Comparison of ENCODE assay signal across 1 cellular context in genomic region chr20:59032023-59032712, GRCh38.
TF ChIP-seq lines count a peak whose summit lies in the region.

ATP5F1E (minus strand) TSS chr20:59032335; CDS start chr20:59032251, 84 bp downstream.

TF ChIP-seq in K562, 482 proteins besides CTCF, POLR2A, EP300 and RAD21 (continued from another document):
- TF ChIP-seq ZBTB12 (CRISPR knock-in tag; IDR thresholded peaks at IDR 0.05) (peak; percentile 75), FOXP4 (CRISPR knock-in tag; IDR thresholded peaks at IDR 0.05; ENCODE audit: borderline replicate concordance) (no peak), TCF3 (CRISPR knock-in tag; IDR thresholded peaks at IDR 0.05) (peak; percentile 30; the same call in 1 of the 2 replicates), NCOA4 (IDR thresholded peaks at IDR 0.05; ENCODE audit: partially characterized antibody) (no peak), ZBTB49 (CRISPR knock-in tag; IDR thresholded peaks at IDR 0.05; ENCODE audit: borderline replicate concordance) (no peak), ASH1L (IDR thresholded peaks at IDR 0.05; ENCODE audit: borderline replicate concordance, low read depth, partially characterized antibody) (peak; percentile 68), ZNF707 (CRISPR knock-in tag; conservative IDR thresholded peaks at IDR 0.05) (peak; percentile 85), ZSCAN29 (IDR thresholded peaks at IDR 0.05) (0 out of 2 replicates have a peak, but pooled peaks have one; percentile 53), CEBPZ (IDR thresholded peaks at IDR 0.05; ENCODE audit: borderline replicate concordance, low read depth, low read length) (no peak), KHSRP (IDR thresholded peaks at IDR 0.05) (no peak), ZNF277 (CRISPR knock-in tag; IDR thresholded peaks at IDR 0.05; ENCODE audit: borderline replicate concordance) (no peak), GATAD2A (IDR thresholded peaks at IDR 0.05) (0 out of 2 replicates have a peak, but pooled peaks have one; percentile 59), CBX5 (IDR thresholded peaks at IDR 0.05; ENCODE audit: borderline replicate concordance, low read depth) (no peak), CCAR2 (IDR thresholded peaks at IDR 0.05; ENCODE audit: low read depth, low read length) (no peak), KLF1 (tag; IDR thresholded peaks at IDR 0.05) (peak; percentile 86), BRD4 (IDR thresholded peaks at IDR 0.05) (0 out of 2 replicates have a peak, but pooled peaks have one; percentile 53)
